20 cellular contexts compared by ENCODE assay signal in the genomic region with DNA sequence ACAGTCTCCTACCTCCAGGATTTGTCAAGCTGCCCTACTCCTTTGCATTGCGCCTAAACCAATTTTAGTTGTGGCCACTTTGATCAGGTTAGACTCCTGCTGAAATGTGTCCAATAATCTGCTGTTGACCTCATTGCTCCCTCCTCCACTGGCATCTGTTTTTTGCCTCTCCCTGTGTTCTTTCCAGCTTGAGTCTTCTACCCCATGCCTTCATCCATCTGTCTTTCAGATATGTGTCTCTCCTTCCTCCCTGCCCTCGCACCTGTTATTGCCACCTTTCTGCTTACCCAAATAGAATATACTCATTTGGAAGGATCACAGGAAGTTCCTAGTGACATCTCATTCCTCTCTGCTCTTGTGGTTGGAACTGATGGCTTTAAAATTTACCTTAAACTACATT.
A peak's percentile ranks its signal among the peaks of the same experiment; 100 is the strongest.
DNase-seq lines count a peak whose midpoint lies in the region.
"Had no signal": no experiment of that assay in that cellular context is flagged by ENCODE, and none has a peak within 500 bp of the region (broad histone marks: within the 10 kb centered on the region; RNA-seq: fewer than 3 reads in every experiment).

No MANE protein-coding gene starts in this region.

- H3K27me3 Mint-ChIP-seq in T-helper 2 cell treated with Interferon-gamma antibody and Interleukin-4, amounts not matched to agents 5 μg/mL and 100 μg/mL, for 36 hours (ENCODE audit: low read depth), result no peaks in the 10 kb centered on the region
- H3K27me3 Mint-ChIP-seq: CD4-positive, alpha-beta T cell had no signal

- H3K27ac Mint-ChIP-seq in T-helper 2 cell treated with Interferon-gamma antibody and Interleukin-4, amounts not matched to agents 5 μg/mL and 100 μg/mL, for 36 hours, result no peak overlapping the region
- H3K27ac Mint-ChIP-seq: CD14-positive monocyte; CD4-positive, alpha-beta T cell; GM23338; H9 had no signal

- peaks cover 5% of the 10 kb centered on the region for H3K9me3 Mint-ChIP-seq in T-helper 2 cell treated with Interferon-gamma antibody and Interleukin-4, amounts not matched to agents 5 μg/mL and 100 μg/mL, for 36 hours
- H3K9me3 Mint-ChIP-seq: GM23338, H9 had no signal

- H3K4me3 Mint-ChIP-seq in T-helper 2 cell treated with Interferon-gamma antibody and Interleukin-4, amounts not matched to agents 5 μg/mL and 100 μg/mL, for 36 hours, result no peak overlapping the region
- H3K4me3 Mint-ChIP-seq: CD14-positive monocyte; CD4-positive, alpha-beta T cell; GM23338; H9 had no signal

- no peaks in the 10 kb centered on the region for H3K4me1 Mint-ChIP-seq in T-helper 2 cell treated with Interferon-gamma antibody and Interleukin-4, amounts not matched to agents 5 μg/mL and 100 μg/mL, for 36 hours (ENCODE audit: low read depth)
- H3K4me1 Mint-ChIP-seq: CD14-positive monocyte, GM23338, H9 had no signal

- no peaks in the 10 kb centered on the region for H3K36me3 Mint-ChIP-seq in T-helper 2 cell treated with Interferon-gamma antibody and Interleukin-4, amounts not matched to agents 5 μg/mL and 100 μg/mL, for 36 hours (ENCODE audit: low read depth)
- H3K36me3 Mint-ChIP-seq: CD14-positive monocyte had no signal

- DNase-seq in NCI-H524 (lab: John Stamatoyannopoulos, UW) (peak; percentile 4 to 56), NCI-H524 treated with DMSO at 0.1 percent for 48 hours (lab: John Stamatoyannopoulos, UW) (no peak), DMS 273 treated with DMSO at 0.1 percent for 48 hours (lab: John Stamatoyannopoulos, UW) (peak; percentile 57), cerebellar cortex (ENCODE audit: low spot score) (peak; percentile 98), pons (ENCODE audit: low spot score) (peak; percentile 25), NCI-H1048 (lab: John Stamatoyannopoulos, UW) (no peak)
- DNase-seq in T-helper 2 cell treated with Interferon-gamma antibody and Interleukin-4, amounts not matched to agents 5 μg/mL and 100 μg/mL, for 36 hours (ENCODE audit: low spot score), result no peak
- DNase-seq: 8988T; ACHN; AML-193; BE2C; Calu3; CD4-positive, alpha-beta T cell; COR-L47; DMS79; EL; GF-D8; H9 had no signal

Comparison
In these comparisons a context has a peak if more than half of its experiments do, and no peak if none do; other contexts are left out.
1. DNase-seq: peak in NCI-H524 (2 of 2), DMS 273 treated with DMSO at 0.1 percent for 48 hours (single experiment), cerebellar cortex (single experiment) and pons (single experiment); none in NCI-H524 treated with DMSO at 0.1 percent for 48 hours (single experiment), NCI-H1048 (single experiment) and T-helper 2 cell treated with Interferon-gamma antibody and Interleukin-4, amounts not matched to agents 5 μg/mL and 100 μg/mL, for 36 hours (single experiment).